ENCODE assay signal across 1 cellular context in the genomic region with DNA sequence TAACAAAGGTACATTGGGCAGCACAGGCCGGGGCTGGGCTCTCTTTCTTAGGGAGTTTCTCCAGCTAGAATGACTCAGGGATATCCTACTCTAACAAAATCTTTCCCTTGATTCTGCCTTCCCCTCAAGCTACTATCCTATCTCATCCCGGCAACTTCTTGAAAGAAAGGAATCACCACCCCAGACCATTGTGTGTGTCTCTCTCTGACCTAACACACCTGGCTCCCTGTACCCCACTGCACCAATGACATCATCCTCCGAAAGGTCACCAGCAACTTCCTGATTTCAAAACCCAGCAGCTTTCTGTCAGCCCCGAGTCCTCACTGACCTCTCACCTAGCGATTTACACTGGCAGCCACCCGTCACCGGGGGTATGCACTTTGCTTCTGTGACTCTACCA.
TF ChIP-seq lines count a peak whose summit lies in the region.

No MANE protein-coding gene starts in this region.

TF ChIP-seq in HepG2, 621 proteins besides CTCF, POLR2A, EP300 and RAD21 (continued from another document and continues in another):
- TF ChIP-seq, protein P1, sequence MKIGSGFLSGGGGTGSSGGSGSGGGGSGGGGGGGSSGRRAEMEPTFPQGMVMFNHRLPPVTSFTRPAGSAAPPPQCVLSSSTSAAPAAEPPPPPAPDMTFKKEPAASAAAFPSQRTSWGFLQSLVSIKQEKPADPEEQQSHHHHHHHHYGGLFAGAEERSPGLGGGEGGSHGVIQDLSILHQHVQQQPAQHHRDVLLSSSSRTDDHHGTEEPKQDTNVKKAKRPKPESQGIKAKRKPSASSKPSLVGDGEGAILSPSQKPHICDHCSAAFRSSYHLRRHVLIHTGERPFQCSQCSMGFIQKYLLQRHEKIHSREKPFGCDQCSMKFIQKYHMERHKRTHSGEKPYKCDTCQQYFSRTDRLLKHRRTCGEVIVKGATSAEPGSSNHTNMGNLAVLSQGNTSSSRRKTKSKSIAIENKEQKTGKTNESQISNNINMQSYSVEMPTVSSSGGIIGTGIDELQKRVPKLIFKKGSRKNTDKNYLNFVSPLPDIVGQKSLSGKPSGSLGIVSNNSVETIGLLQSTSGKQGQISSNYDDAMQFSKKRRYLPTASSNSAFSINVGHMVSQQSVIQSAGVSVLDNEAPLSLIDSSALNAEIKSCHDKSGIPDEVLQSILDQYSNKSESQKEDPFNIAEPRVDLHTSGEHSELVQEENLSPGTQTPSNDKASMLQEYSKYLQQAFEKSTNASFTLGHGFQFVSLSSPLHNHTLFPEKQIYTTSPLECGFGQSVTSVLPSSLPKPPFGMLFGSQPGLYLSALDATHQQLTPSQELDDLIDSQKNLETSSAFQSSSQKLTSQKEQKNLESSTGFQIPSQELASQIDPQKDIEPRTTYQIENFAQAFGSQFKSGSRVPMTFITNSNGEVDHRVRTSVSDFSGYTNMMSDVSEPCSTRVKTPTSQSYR (CRISPR knock-in tag; IDR thresholded peaks at IDR 0.05; ENCODE audit: borderline replicate concordance): no peak
- TF ChIP-seq, protein P2, sequence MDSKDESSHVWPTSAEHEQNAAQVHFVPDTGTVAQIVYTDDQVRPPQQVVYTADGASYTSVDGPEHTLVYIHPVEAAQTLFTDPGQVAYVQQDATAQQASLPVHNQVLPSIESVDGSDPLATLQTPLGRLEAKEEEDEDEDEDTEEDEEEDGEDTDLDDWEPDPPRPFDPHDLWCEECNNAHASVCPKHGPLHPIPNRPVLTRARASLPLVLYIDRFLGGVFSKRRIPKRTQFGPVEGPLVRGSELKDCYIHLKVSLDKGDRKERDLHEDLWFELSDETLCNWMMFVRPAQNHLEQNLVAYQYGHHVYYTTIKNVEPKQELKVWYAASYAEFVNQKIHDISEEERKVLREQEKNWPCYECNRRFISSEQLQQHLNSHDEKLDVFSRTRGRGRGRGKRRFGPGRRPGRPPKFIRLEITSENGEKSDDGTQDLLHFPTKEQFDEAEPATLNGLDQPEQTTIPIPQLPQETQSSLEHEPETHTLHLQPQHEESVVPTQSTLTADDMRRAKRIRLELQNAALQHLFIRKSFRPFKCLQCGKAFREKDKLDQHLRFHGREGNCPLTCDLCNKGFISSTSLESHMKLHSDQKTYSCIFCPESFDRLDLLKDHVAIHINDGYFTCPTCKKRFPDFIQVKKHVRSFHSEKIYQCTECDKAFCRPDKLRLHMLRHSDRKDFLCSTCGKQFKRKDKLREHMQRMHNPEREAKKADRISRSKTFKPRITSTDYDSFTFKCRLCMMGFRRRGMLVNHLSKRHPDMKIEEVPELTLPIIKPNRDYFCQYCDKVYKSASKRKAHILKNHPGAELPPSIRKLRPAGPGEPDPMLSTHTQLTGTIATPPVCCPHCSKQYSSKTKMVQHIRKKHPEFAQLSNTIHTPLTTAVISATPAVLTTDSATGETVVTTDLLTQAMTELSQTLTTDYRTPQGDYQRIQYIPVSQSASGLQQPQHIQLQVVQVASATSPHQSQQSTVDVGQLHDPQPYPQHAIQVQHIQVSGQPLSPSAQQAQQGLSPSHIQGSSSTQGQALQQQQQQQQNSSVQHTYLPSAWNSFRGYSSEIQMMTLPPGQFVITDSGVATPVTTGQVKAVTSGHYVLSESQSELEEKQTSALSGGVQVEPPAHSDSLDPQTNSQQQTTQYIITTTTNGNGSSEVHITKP (CRISPR knock-in tag; IDR thresholded peaks at IDR 0.05; ENCODE audit: low read depth): no peak
- no peak for TF ChIP-seq ZNF296 (CRISPR knock-in tag; conservative IDR thresholded peaks at IDR 0.05)
- TF ChIP-seq ZNF224 (CRISPR knock-in tag; IDR thresholded peaks at IDR 0.05): no peak
- TF ChIP-seq HDAC2 (CRISPR knock-in tag; IDR thresholded peaks at IDR 0.05): peak; percentile 62; the same call in 1 of the 2 replicates
- no peak for TF ChIP-seq ZNF33A (CRISPR knock-in tag; IDR thresholded peaks at IDR 0.05; ENCODE audit: borderline replicate concordance)
- no peak for TF ChIP-seq ZNF34 (CRISPR knock-in tag; IDR thresholded peaks at IDR 0.05; ENCODE audit: borderline replicate concordance)
- no peak; the same call in 1 of the 2 replicates for TF ChIP-seq RFXAP (CRISPR knock-in tag; IDR thresholded peaks at IDR 0.05; ENCODE audit: borderline replicate concordance)
- no peak for TF ChIP-seq ZNF746 (CRISPR knock-in tag; IDR thresholded peaks at IDR 0.05)
- TF ChIP-seq, protein P3, sequence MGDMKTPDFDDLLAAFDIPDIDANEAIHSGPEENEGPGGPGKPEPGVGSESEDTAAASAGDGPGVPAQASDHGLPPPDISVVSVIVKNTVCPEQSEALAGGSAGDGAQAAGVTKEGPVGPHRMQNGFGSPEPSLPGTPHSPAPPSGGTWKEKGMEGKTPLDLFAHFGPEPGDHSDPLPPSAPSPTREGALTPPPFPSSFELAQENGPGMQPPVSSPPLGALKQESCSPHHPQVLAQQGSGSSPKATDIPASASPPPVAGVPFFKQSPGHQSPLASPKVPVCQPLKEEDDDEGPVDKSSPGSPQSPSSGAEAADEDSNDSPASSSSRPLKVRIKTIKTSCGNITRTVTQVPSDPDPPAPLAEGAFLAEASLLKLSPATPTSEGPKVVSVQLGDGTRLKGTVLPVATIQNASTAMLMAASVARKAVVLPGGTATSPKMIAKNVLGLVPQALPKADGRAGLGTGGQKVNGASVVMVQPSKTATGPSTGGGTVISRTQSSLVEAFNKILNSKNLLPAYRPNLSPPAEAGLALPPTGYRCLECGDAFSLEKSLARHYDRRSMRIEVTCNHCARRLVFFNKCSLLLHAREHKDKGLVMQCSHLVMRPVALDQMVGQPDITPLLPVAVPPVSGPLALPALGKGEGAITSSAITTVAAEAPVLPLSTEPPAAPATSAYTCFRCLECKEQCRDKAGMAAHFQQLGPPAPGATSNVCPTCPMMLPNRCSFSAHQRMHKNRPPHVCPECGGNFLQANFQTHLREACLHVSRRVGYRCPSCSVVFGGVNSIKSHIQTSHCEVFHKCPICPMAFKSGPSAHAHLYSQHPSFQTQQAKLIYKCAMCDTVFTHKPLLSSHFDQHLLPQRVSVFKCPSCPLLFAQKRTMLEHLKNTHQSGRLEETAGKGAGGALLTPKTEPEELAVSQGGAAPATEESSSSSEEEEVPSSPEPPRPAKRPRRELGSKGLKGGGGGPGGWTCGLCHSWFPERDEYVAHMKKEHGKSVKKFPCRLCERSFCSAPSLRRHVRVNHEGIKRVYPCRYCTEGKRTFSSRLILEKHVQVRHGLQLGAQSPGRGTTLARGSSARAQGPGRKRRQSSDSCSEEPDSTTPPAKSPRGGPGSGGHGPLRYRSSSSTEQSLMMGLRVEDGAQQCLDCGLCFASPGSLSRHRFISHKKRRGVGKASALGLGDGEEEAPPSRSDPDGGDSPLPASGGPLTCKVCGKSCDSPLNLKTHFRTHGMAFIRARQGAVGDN (CRISPR knock-in tag; IDR thresholded peaks at IDR 0.05): peak; percentile 52; the same call in 1 of the 2 replicates
- TF ChIP-seq ZNF747 (CRISPR knock-in tag; IDR thresholded peaks at IDR 0.05; ENCODE audit: borderline replicate concordance): no peak
- TF ChIP-seq ZNF605 (CRISPR knock-in tag; IDR thresholded peaks at IDR 0.05): no peak; the same call in 1 of the 2 replicates
- TF ChIP-seq ARNTL (CRISPR knock-in tag; IDR thresholded peaks at IDR 0.05): no peak
- no peak for TF ChIP-seq SETDB1 (CRISPR knock-in tag; IDR thresholded peaks at IDR 0.05; ENCODE audit: borderline replicate concordance)
- TF ChIP-seq, protein P4, sequence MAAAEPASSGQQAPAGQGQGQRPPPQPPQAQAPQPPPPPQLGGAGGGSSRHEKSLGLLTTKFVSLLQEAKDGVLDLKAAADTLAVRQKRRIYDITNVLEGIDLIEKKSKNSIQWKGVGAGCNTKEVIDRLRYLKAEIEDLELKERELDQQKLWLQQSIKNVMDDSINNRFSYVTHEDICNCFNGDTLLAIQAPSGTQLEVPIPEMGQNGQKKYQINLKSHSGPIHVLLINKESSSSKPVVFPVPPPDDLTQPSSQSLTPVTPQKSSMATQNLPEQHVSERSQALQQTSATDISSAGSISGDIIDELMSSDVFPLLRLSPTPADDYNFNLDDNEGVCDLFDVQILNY (CRISPR knock-in tag; conservative IDR thresholded peaks at IDR 0.05): no peak
- no peak for TF ChIP-seq PLRG1 (conservative IDR thresholded peaks at IDR 0.05)
- TF ChIP-seq MBD4 (IDR thresholded peaks at IDR 0.05; ENCODE audit: borderline replicate concordance, low read length): no peak
- TF ChIP-seq SMYD3 (CRISPR knock-in tag; IDR thresholded peaks at IDR 0.05): no peak
- TF ChIP-seq SRSF9 (IDR thresholded peaks at IDR 0.05; ENCODE audit: borderline replicate concordance, insufficient read depth, low read depth, low read length, poor library complexity, severe bottlenecking): no peak
- TF ChIP-seq, protein P5, sequence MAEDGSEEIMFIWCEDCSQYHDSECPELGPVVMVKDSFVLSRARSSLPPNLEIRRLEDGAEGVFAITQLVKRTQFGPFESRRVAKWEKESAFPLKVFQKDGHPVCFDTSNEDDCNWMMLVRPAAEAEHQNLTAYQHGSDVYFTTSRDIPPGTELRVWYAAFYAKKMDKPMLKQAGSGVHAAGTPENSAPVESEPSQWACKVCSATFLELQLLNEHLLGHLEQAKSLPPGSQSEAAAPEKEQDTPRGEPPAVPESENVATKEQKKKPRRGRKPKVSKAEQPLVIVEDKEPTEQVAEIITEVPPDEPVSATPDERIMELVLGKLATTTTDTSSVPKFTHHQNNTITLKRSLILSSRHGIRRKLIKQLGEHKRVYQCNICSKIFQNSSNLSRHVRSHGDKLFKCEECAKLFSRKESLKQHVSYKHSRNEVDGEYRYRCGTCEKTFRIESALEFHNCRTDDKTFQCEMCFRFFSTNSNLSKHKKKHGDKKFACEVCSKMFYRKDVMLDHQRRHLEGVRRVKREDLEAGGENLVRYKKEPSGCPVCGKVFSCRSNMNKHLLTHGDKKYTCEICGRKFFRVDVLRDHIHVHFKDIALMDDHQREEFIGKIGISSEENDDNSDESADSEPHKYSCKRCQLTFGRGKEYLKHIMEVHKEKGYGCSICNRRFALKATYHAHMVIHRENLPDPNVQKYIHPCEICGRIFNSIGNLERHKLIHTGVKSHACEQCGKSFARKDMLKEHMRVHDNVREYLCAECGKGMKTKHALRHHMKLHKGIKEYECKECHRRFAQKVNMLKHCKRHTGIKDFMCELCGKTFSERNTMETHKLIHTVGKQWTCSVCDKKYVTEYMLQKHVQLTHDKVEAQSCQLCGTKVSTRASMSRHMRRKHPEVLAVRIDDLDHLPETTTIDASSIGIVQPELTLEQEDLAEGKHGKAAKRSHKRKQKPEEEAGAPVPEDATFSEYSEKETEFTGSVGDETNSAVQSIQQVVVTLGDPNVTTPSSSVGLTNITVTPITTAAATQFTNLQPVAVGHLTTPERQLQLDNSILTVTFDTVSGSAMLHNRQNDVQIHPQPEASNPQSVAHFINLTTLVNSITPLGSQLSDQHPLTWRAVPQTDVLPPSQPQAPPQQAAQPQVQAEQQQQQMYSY (CRISPR knock-in tag; IDR thresholded peaks at IDR 0.05): no peak
- no peak for TF ChIP-seq NCOA2 (CRISPR knock-in tag; IDR thresholded peaks at IDR 0.05)
- TF ChIP-seq, protein P6, sequence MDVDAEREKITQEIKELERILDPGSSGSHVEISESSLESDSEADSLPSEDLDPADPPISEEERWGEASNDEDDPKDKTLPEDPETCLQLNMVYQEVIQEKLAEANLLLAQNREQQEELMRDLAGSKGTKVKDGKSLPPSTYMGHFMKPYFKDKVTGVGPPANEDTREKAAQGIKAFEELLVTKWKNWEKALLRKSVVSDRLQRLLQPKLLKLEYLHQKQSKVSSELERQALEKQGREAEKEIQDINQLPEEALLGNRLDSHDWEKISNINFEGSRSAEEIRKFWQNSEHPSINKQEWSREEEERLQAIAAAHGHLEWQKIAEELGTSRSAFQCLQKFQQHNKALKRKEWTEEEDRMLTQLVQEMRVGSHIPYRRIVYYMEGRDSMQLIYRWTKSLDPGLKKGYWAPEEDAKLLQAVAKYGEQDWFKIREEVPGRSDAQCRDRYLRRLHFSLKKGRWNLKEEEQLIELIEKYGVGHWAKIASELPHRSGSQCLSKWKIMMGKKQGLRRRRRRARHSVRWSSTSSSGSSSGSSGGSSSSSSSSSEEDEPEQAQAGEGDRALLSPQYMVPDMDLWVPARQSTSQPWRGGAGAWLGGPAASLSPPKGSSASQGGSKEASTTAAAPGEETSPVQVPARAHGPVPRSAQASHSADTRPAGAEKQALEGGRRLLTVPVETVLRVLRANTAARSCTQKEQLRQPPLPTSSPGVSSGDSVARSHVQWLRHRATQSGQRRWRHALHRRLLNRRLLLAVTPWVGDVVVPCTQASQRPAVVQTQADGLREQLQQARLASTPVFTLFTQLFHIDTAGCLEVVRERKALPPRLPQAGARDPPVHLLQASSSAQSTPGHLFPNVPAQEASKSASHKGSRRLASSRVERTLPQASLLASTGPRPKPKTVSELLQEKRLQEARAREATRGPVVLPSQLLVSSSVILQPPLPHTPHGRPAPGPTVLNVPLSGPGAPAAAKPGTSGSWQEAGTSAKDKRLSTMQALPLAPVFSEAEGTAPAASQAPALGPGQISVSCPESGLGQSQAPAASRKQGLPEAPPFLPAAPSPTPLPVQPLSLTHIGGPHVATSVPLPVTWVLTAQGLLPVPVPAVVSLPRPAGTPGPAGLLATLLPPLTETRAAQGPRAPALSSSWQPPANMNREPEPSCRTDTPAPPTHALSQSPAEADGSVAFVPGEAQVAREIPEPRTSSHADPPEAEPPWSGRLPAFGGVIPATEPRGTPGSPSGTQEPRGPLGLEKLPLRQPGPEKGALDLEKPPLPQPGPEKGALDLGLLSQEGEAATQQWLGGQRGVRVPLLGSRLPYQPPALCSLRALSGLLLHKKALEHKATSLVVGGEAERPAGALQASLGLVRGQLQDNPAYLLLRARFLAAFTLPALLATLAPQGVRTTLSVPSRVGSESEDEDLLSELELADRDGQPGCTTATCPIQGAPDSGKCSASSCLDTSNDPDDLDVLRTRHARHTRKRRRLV (CRISPR knock-in tag; IDR thresholded peaks at IDR 0.05): no peak
- no peak for TF ChIP-seq MTF1 (CRISPR knock-in tag; IDR thresholded peaks at IDR 0.05)
- no peak for TF ChIP-seq ISL2 (CRISPR knock-in tag; IDR thresholded peaks at IDR 0.05)
- TF ChIP-seq, protein P7, sequence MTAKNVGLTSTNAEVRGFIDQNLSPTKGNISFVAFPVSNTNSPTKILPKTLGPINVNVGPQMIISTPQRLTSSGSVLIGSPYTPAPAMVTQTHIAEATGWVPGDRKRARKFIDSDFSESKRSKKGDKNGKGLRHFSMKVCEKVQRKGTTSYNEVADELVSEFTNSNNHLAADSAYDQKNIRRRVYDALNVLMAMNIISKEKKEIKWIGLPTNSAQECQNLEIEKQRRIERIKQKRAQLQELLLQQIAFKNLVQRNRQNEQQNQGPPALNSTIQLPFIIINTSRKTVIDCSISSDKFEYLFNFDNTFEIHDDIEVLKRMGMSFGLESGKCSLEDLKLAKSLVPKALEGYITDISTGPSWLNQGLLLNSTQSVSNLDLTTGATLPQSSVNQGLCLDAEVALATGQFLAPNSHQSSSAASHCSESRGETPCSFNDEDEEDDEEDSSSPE (CRISPR knock-in tag; IDR thresholded peaks at IDR 0.05): no peak
- TF ChIP-seq ZFX (CRISPR knock-in tag; IDR thresholded peaks at IDR 0.05; ENCODE audit: low read depth): no peak
- no peak for TF ChIP-seq ZNF333 (CRISPR knock-in tag; IDR thresholded peaks at IDR 0.05; ENCODE audit: borderline replicate concordance)
- TF ChIP-seq, protein P8, sequence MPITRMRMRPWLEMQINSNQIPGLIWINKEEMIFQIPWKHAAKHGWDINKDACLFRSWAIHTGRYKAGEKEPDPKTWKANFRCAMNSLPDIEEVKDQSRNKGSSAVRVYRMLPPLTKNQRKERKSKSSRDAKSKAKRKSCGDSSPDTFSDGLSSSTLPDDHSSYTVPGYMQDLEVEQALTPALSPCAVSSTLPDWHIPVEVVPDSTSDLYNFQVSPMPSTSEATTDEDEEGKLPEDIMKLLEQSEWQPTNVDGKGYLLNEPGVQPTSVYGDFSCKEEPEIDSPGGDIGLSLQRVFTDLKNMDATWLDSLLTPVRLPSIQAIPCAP (CRISPR knock-in tag; IDR thresholded peaks at IDR 0.05; ENCODE audit: low read depth): no peak
